26 cellular contexts compared by ENCODE assay signal in the genomic region with DNA sequence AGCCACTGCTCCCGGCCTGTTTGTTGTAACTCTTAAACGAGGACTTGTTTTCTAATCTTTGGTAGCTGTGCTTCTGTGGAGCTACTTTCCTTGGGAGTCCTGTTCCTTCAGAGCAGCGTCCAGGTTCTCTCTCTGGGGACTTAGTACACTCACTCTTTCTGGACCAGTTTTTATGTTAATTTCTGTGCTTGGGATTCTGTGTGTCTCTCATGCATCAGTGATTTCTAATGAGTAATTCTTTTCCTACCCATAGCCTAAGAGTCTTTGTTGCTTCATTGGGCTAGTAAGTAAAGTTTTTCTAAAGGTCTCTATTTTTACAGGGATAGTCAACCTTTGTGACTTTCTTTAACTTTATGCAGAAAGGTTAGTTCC.
DNase-seq lines count a peak whose midpoint lies in the region; ATAC-seq, FAIRE-seq and TF ChIP-seq lines count a peak whose summit lies in the region.
"Had no signal": no experiment of that assay in that cellular context is flagged by ENCODE, and none has a peak within 500 bp of the region (broad histone marks: within the 10 kb centered on the region; RNA-seq: fewer than 3 reads in every experiment).

No MANE protein-coding gene starts in this region.

- TF ChIP-seq EP300 in K562 (IDR thresholded peaks at IDR 0.05; ENCODE audit: low read length), result no peak

- no peaks in the 10 kb centered on the region for H4K20me1 ChIP-seq in K562 (replicated peaks; ENCODE audit: control insufficient read depth, insufficient read depth, low read length)
- H4K20me1 ChIP-seq in neural progenitor cell (ENCODE audit: low read depth), result no peaks in the 10 kb centered on the region

- H3K4me1 ChIP-seq in K562 (replicated peaks in 1 of 2; ENCODE audit: control insufficient read depth in 2 of 2, insufficient read depth in 2 of 2, low read length in 2 of 2), result peaks cover 12 to 32% of the 10 kb centered on the region in 2 experiments
- H3K4me1 ChIP-seq in neural progenitor cell, result peaks cover 8% of the 10 kb centered on the region

- H3K79me2 ChIP-seq in K562 (ENCODE audit: control insufficient read depth, insufficient read depth, low read length) (no peaks in the 10 kb centered on the region), neural progenitor cell (ENCODE audit: low read depth) (no peaks in the 10 kb centered on the region)

- H3F3A ChIP-seq in neural progenitor cell (ENCODE audit: low read depth), result peaks cover 3% of the 10 kb centered on the region

- H3K4me3 Mint-ChIP-seq in CD14-positive monocyte, result no peak overlapping the region
- no peak overlapping the region for H3K4me3 Mint-ChIP-seq in neural progenitor cell
- H3K4me3 Mint-ChIP-seq in activated T-helper 1 cell treated with anti-CD3 and anti-CD28 coated beads, Interleukin-12 subunit alpha, Interleukin-12 subunit beta, Interleukin-2, Interleukin-4 antibody, amounts not matched to agents 30 ng/mL and 10 ng/mL and 1 ng/mL, durations not matched to agents 14 hours and 24 hours and 36 hours, result no peak overlapping the region
- H3K4me3 Mint-ChIP-seq in WTC11, result no peak overlapping the region
- H3K4me3 Mint-ChIP-seq: activated T-cell treated with anti-CD3 and anti-CD28 coated beads, Interleukin-2, amount 50 U/mL, for 4 hours; GM23338; stimulated activated naive CD8-positive, alpha-beta T cell treated with anti-CD3 and anti-CD28 coated beads, Interleukin-15, Interleukin-2, amounts not matched to agents 100 ng/mL and 50 ng/mL, for 24 hours; T-cell had no signal

- POLR2A ChIA-PET in K562 (lab: Yijun Ruan, JAX), result interaction anchor here (0.6 to 1.9 kb wide), 3 partner anchors 11 to 288 kb away, joined by 3 to 8 read pairs (median 7); no protein-coding TSS in a partner anchor
- POLR2A ChIA-PET in WTC11 (lab: Charles Lee), result no interaction called here

- H3K36me3 Mint-ChIP-seq in CD14-positive monocyte (peaks cover 15% of the 10 kb centered on the region in 2 donors), neural progenitor cell (peaks cover 15% of the 10 kb centered on the region), WTC11 (peaks cover 2% of the 10 kb centered on the region)
- peaks cover 2% of the 10 kb centered on the region for H3K36me3 Mint-ChIP-seq in activated T-helper 1 cell treated with anti-CD3 and anti-CD28 coated beads, Interleukin-12 subunit alpha, Interleukin-12 subunit beta, Interleukin-2, Interleukin-4 antibody, amounts not matched to agents 30 ng/mL and 10 ng/mL and 1 ng/mL, durations not matched to agents 14 hours and 24 hours and 36 hours (ENCODE audit: low read depth)

- CTCF ChIA-PET in K562 (lab: Yijun Ruan, JAX; ENCODE audit: low intra/inter-chr PET ratio) (no interaction called here), WTC11 (lab: Charles Lee) (interaction anchor here (1.6 kb wide), 1 partner anchor 187 kb away, joined by 6 read pairs; no protein-coding TSS in a partner anchor)

- H3K4me1 Mint-ChIP-seq in CD14-positive monocyte, result peaks cover 60% of the 10 kb centered on the region
- H3K4me1 Mint-ChIP-seq in neural progenitor cell, result peaks cover 19% of the 10 kb centered on the region
- H3K4me1 Mint-ChIP-seq in activated T-helper 1 cell treated with anti-CD3 and anti-CD28 coated beads, Interleukin-12 subunit alpha, Interleukin-12 subunit beta, Interleukin-2, Interleukin-4 antibody, amounts not matched to agents 30 ng/mL and 10 ng/mL and 1 ng/mL, durations not matched to agents 14 hours and 24 hours and 36 hours (ENCODE audit: low read depth), result no peaks in the 10 kb centered on the region
- H3K4me1 Mint-ChIP-seq in WTC11, result peaks cover 2% of the 10 kb centered on the region; the same call in 1 of the 2 replicates
- H3K4me1 Mint-ChIP-seq: GM23338 had no signal

- TF ChIP-seq CTCF in CD14-positive monocyte (IDR thresholded peaks at IDR 0.05), result no peak
- no peak for TF ChIP-seq CTCF in K562 (IDR thresholded peaks at IDR 0.05 in 2 of 3, conservative IDR thresholded peaks at IDR 0.05 in 1 of 3; ENCODE audit: insufficient read depth in 2 of 3, low read depth in 1 of 3, low read length in 3 of 3)
- TF ChIP-seq CTCF in neural progenitor cell (IDR thresholded peaks at IDR 0.05), result no peak
- TF ChIP-seq CTCF in WTC11 (IDR thresholded peaks at IDR 0.05), result no peak

- 0 out of 2 replicates have a peak, but pooled peaks have one; percentile 0 for TF ChIP-seq POLR2A in K562 (conservative IDR thresholded peaks at IDR 0.05)

- H3K9me3 ChIP-seq in K562 (replicated peaks; ENCODE audit: control insufficient read depth, insufficient read depth, low read depth, low read length) (no peaks in the 10 kb centered on the region; the same call in 1 of the 2 replicates), neural progenitor cell (ENCODE audit: low read depth) (no peaks in the 10 kb centered on the region)
- H3K9me3 ChIP-seq: mucosa of descending colon, transverse colon had no signal

- H3K9ac ChIP-seq in K562 (ENCODE audit: insufficient read depth in 1 of 2, low read depth in 2 of 2, low read length in 2 of 2) (peak overlapping the region; percentile 2 to 74; a peak in 2 of 4 replicates), neural progenitor cell (no peak overlapping the region)

- H3K36me3 ChIP-seq in K562 (ENCODE audit: control insufficient read depth, insufficient read depth, low read length) (no peaks in the 10 kb centered on the region), neural progenitor cell (no peaks in the 10 kb centered on the region)
- H3K36me3 ChIP-seq: transverse colon had no signal

- DNase-seq in CD14-positive monocyte (ENCODE audit: low spot score), result no peak
- DNase-seq in K562 (ENCODE audit: extremely low read depth in 1 of 4, low spot score in 3 of 4), result no peak
- no peak for DNase-seq in left ventricle myocardium superior
- no peak for DNase-seq in neural progenitor cell (ENCODE audit: low spot score)
- DNase-seq in activated T-helper 1 cell treated with anti-CD3 and anti-CD28 coated beads, Interleukin-12 subunit alpha, Interleukin-12 subunit beta, Interleukin-2, Interleukin-4 antibody, amounts not matched to agents 30 ng/mL and 10 ng/mL and 1 ng/mL, durations not matched to agents 14 hours and 24 hours and 36 hours (ENCODE audit: low spot score), result no peak
- no peak for DNase-seq in medulla oblongata (ENCODE audit: extremely low spot score)
- DNase-seq in WTC11 (ENCODE audit: low spot score), result no peak
- DNase-seq in nucleus accumbens (lab: John Stamatoyannopoulos, UW), result no peak
- DNase-seq: activated naive CD4-positive, alpha-beta T cell treated with anti-CD3 and anti-CD28 coated beads, Interleukin-2, amount 50 U/mL, for 16 hours; activated T-cell treated with anti-CD3 and anti-CD28 coated beads, Interleukin-2, amount 50 U/mL, for 4 hours; aorta; Calu3; left colon; mucosa of descending colon; NCI-H1048; NCI-H2029; NCI-H2227 treated with DMSO at 0.1 percent for 48 hours; PC-3; SIG-M5; stimulated activated CD4-positive, alpha-beta T cell treated with anti-CD3 and anti-CD28 coated beads, Interleukin-12 subunit alpha, Interleukin-12 subunit beta, amount 100 ng/mL, for 4 hours; stimulated activated CD4-positive, alpha-beta T cell treated with anti-CD3 and anti-CD28 coated beads, Interleukin-4, amount 100 ng/mL, for 4 hours; T-cell; transverse colon had no signal

- peak overlapping the region; percentile 78 for H3K4me2 ChIP-seq in K562 (ENCODE audit: insufficient read depth, low read length)
- H3K4me2 ChIP-seq in neural progenitor cell, result peak overlapping the region; percentile 24
- H3K4me2 ChIP-seq: GM23338 had no signal

- H3K27me3 ChIP-seq in K562 (ENCODE audit: control insufficient read depth in 2 of 2, insufficient read depth in 2 of 2, low read length in 2 of 2) (no peaks in the 10 kb centered on the region), neural progenitor cell (no peaks in the 10 kb centered on the region)
- H3K27me3 ChIP-seq: transverse colon had no signal

- H2AFZ ChIP-seq in K562 (ENCODE audit: low read depth, low read length) (peak overlapping the region; percentile 68; the same call in 1 of the 2 replicates), neural progenitor cell (replicated peaks) (no peak overlapping the region)
- H2AFZ ChIP-seq: GM23338 had no signal

- H3K27ac ChIP-seq in K562 (ENCODE audit: extremely low read depth, low read depth, low read length), result peak overlapping the region; percentile 95
- H3K27ac ChIP-seq in neural progenitor cell, result peak overlapping the region; percentile 48
- H3K27ac ChIP-seq: transverse colon had no signal

- intact Hi-C loops in CD14-positive monocyte (cut with micrococcal nuclease), result no loop called here
- intact Hi-C loops in K562 (cut with micrococcal nuclease), result no loop called here
- intact Hi-C loops in left ventricle myocardium superior (cut with micrococcal nuclease), result no loop called here
- intact Hi-C loops in activated T-helper 1 cell treated with anti-CD3 and anti-CD28 coated beads, Interleukin-12 subunit alpha, Interleukin-12 subunit beta, Interleukin-2, Interleukin-4 antibody, amounts not matched to agents 30 ng/mL and 10 ng/mL and 1 ng/mL, durations not matched to agents 14 hours and 24 hours and 36 hours (cut with micrococcal nuclease), result no loop called here

- H3K27me3 Mint-ChIP-seq in CD14-positive monocyte (ENCODE audit: low read depth in 3 of 3) (no peaks in the 10 kb centered on the region), neural progenitor cell (ENCODE audit: insufficient read depth, low read depth) (no peaks in the 10 kb centered on the region), WTC11 (ENCODE audit: low read depth) (no peaks in the 10 kb centered on the region)
- no peaks in the 10 kb centered on the region for H3K27me3 Mint-ChIP-seq in activated T-helper 1 cell treated with anti-CD3 and anti-CD28 coated beads, Interleukin-12 subunit alpha, Interleukin-12 subunit beta, Interleukin-2, Interleukin-4 antibody, amounts not matched to agents 30 ng/mL and 10 ng/mL and 1 ng/mL, durations not matched to agents 14 hours and 24 hours and 36 hours (ENCODE audit: insufficient read depth)
- H3K27me3 Mint-ChIP-seq: stimulated activated naive CD8-positive, alpha-beta T cell treated with anti-CD3 and anti-CD28 coated beads, Interleukin-15, Interleukin-2, amounts not matched to agents 100 ng/mL and 50 ng/mL, for 24 hours; T-cell had no signal

- in situ Hi-C loops in K562 (cut with MboI), result no loop called here

- H3K9me1 ChIP-seq in K562 (ENCODE audit: control insufficient read depth, insufficient read depth, low read length), result no peaks in the 10 kb centered on the region

- WGBS in K562 (ENCODE audit: insufficient coverage, low coverage, missing lambda C conversion rate), result 3% methylated on average over 3 of the region's 3 CpGs

- ATAC-seq in K562, result peak; percentile 32
- ATAC-seq in left ventricle myocardium superior, result peak; percentile 69
- ATAC-seq in WTC11, result no peak
- ATAC-seq: activated T-cell treated with anti-CD3 and anti-CD28 coated beads, Interleukin-2, amount 50 U/mL, for 4 hours; GM23338; left colon; mucosa of descending colon; PC-3; T-cell had no signal

- H3K27ac Mint-ChIP-seq in CD14-positive monocyte, result peak overlapping the region; percentile 46 to 89 (median 86)
- no peak overlapping the region for H3K27ac Mint-ChIP-seq in neural progenitor cell
- H3K27ac Mint-ChIP-seq in activated T-helper 1 cell treated with anti-CD3 and anti-CD28 coated beads, Interleukin-12 subunit alpha, Interleukin-12 subunit beta, Interleukin-2, Interleukin-4 antibody, amounts not matched to agents 30 ng/mL and 10 ng/mL and 1 ng/mL, durations not matched to agents 14 hours and 24 hours and 36 hours, result no peak overlapping the region
- no peak overlapping the region; the same call in 1 of the 2 replicates for H3K27ac Mint-ChIP-seq in WTC11
- H3K27ac Mint-ChIP-seq: GM23338; stimulated activated naive CD8-positive, alpha-beta T cell treated with anti-CD3 and anti-CD28 coated beads, Interleukin-15, Interleukin-2, amounts not matched to agents 100 ng/mL and 50 ng/mL, for 24 hours had no signal

- FAIRE-seq in K562 (lab: Jason Lieb, UNC), result peak; percentile 15
- FAIRE-seq: TTC549 had no signal

- H3K4me3 ChIP-seq in K562 (peak overlapping the region; percentile 8), neural progenitor cell (no peak overlapping the region)
- H3K4me3 ChIP-seq: GM23338, mucosa of descending colon, transverse colon had no signal

- no peak for TF ChIP-seq RAD21 in K562 (CRISPR knock-in tag; conservative IDR thresholded peaks at IDR 0.05 in 1 of 2, IDR thresholded peaks at IDR 0.05 in 1 of 2)

- TSS peak; percentile 63 for BruUV-seq in K562 (replicated peaks; lab: Mats Ljungman, UMichigan)

- H3K9me3 Mint-ChIP-seq in CD14-positive monocyte (peaks cover 0 to 5% (median 3%) of the 10 kb centered on the region in 7 donors), neural progenitor cell (peaks cover 3% of the 10 kb centered on the region), WTC11 (peaks cover 8% of the 10 kb centered on the region)
- H3K9me3 Mint-ChIP-seq in activated T-helper 1 cell treated with anti-CD3 and anti-CD28 coated beads, Interleukin-12 subunit alpha, Interleukin-12 subunit beta, Interleukin-2, Interleukin-4 antibody, amounts not matched to agents 30 ng/mL and 10 ng/mL and 1 ng/mL, durations not matched to agents 14 hours and 24 hours and 36 hours, result no peaks in the 10 kb centered on the region
- H3K9me3 Mint-ChIP-seq: activated T-cell treated with anti-CD3 and anti-CD28 coated beads, Interleukin-2, amount 50 U/mL, for 4 hours; stimulated activated naive CD8-positive, alpha-beta T cell treated with anti-CD3 and anti-CD28 coated beads, Interleukin-15, Interleukin-2, amounts not matched to agents 100 ng/mL and 50 ng/mL, for 24 hours had no signal

Comparison
In these comparisons a context has a peak if more than half of its experiments do, and no peak if none do; other contexts are left out.
1. H3K27ac Mint-ChIP-seq: peak in CD14-positive monocyte (7 of 7); none in neural progenitor cell (single experiment), activated T-helper 1 cell treated with anti-CD3 and anti-CD28 coated beads, Interleukin-12 subunit alpha, Interleukin-12 subunit beta, Interleukin-2, Interleukin-4 antibody, amounts not matched to agents 30 ng/mL and 10 ng/mL and 1 ng/mL, durations not matched to agents 14 hours and 24 hours and 36 hours (single experiment) and WTC11 (single experiment).